Comparison of ENCODE assay signal across 9 cellular contexts in the genomic region with DNA sequence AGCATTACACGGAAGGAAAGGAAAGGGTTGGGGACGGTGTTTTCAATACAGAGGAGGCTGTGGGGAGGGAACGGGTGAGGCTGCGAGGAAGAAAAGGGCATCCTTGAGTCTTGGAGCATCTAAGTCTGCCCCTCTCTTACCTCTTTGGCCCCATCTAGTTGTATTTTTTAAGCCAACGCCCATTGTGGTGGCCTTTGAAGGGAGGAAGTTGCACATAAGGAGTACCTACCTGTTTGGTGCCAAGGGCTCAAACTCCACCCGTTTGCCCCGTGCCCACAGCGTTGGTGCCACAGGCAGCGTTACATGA.
DNase-seq lines count a peak whose midpoint lies in the region; ATAC-seq and TF ChIP-seq lines count a peak whose summit lies in the region.
"Had no signal": no experiment of that assay in that cellular context is flagged by ENCODE, and none has a peak within 500 bp of the region (broad histone marks: within the 10 kb centered on the region; RNA-seq: fewer than 3 reads in every experiment).

No MANE protein-coding gene starts in this region.

- ATAC-seq in CD4-positive, CD25-positive, alpha-beta regulatory T cell (ENCODE audit: low read depth in 2 of 2), result peak; percentile 72 to 80
- ATAC-seq in effector memory CD8-positive, alpha-beta T cell (replicated peaks), result peak; percentile 10
- no peak for ATAC-seq in GM18868 (IDR thresholded peaks at IDR 0.05; ENCODE audit: unreplicated experiment)
- no peak for ATAC-seq in GM19328 (IDR thresholded peaks at IDR 0.05; ENCODE audit: unreplicated experiment)

- H2BK12ac ChIP-seq in neuronal stem cell (ENCODE audit: low read length), result no peak overlapping the region

- peak overlapping the region; percentile 57 to 88 (median 84) for H3K27ac Mint-ChIP-seq in CD4-positive, CD25-positive, alpha-beta regulatory T cell
- H3K27ac Mint-ChIP-seq in effector memory CD8-positive, alpha-beta T cell, result no peak overlapping the region

- H3K14ac ChIP-seq in neuronal stem cell (ENCODE audit: low read length), result no peak overlapping the region

- no peak for TF ChIP-seq CTCF in LNCaP clone FGC (IDR thresholded peaks at IDR 0.05; ENCODE audit: control insufficient read depth, extremely low read depth, insufficient read depth)

- H3K4me3 ChIP-seq in CD4-positive, CD25-positive, alpha-beta regulatory T cell (ENCODE audit: low read depth, low read length), result peak overlapping the region; percentile 63
- H3K4me3 ChIP-seq in LNCaP clone FGC (ENCODE audit: low read depth, low read length) (peak overlapping the region; percentile 44), neuronal stem cell (ENCODE audit: low read length in 2 of 2) (peak overlapping the region in 1 of 2 donors; percentile 50)
- H3K4me3 ChIP-seq: lung had no signal

- peaks cover 0 to 2% (median 0%) of the 10 kb centered on the region in 7 donors for H3K9me3 Mint-ChIP-seq in CD4-positive, CD25-positive, alpha-beta regulatory T cell
- no peaks in the 10 kb centered on the region for H3K9me3 Mint-ChIP-seq in effector memory CD8-positive, alpha-beta T cell

- peaks cover 6% of the 10 kb centered on the region for H3K27me3 ChIP-seq in CD4-positive, CD25-positive, alpha-beta regulatory T cell (ENCODE audit: control insufficient read depth, insufficient read depth, low read length)
- H3K27me3 ChIP-seq in neuronal stem cell (ENCODE audit: control insufficient read depth in 3 of 3, insufficient read depth in 3 of 3, low read depth in 1 of 3, low read length in 3 of 3), result peaks cover 5 to 42% (median 15%) of the 10 kb centered on the region in 3 experiments

- no CpG with 5 or more reads among the region's 9 CpGs for WGBS in neuronal stem cell (ENCODE audit: extremely low coverage in 2 of 2, insufficient read length in 2 of 2, insufficient replicate concordance in 1 of 2), 2 donors

- H4K8ac ChIP-seq in neuronal stem cell (ENCODE audit: low read depth, low read length), result no peak overlapping the region

- DNase-seq in CD4-positive, CD25-positive, alpha-beta regulatory T cell, result peak in 2 of 3 donors; percentile 63 to 84
- DNase-seq in LNCaP clone FGC (ENCODE audit: low read depth) (no peak), neuronal stem cell (ENCODE audit: low spot score) (no peak), OCI-M2 (lab: John Stamatoyannopoulos, UW; ENCODE audit: unreplicated experiment) (no peak), Kasumi-1 (lab: John Stamatoyannopoulos, UW) (no peak)
- no peak for DNase-seq in effector memory CD8-positive, alpha-beta T cell

- no peak overlapping the region for H3K18ac ChIP-seq in neuronal stem cell (ENCODE audit: low read length)

- no peak overlapping the region for H3K9ac ChIP-seq in neuronal stem cell (ENCODE audit: low read depth, low read length, poor library complexity)

- H2AFZ ChIP-seq in neuronal stem cell (ENCODE audit: low read length), result peak overlapping the region; percentile 93

- H2AK5ac ChIP-seq in neuronal stem cell (ENCODE audit: low read depth, low read length), result no peak overlapping the region

- H4K91ac ChIP-seq in neuronal stem cell (ENCODE audit: low read depth, low read length, poor library complexity), result no peak overlapping the region

- H3K4me2 ChIP-seq in neuronal stem cell (ENCODE audit: insufficient read depth, low read length, poor library complexity, severe bottlenecking), result peak overlapping the region; percentile 96

- no peaks in the 10 kb centered on the region for H3K79me1 ChIP-seq in neuronal stem cell (ENCODE audit: low read depth, low read length)

- H3K36me3 Mint-ChIP-seq in CD4-positive, CD25-positive, alpha-beta regulatory T cell, result peaks cover 6% of the 10 kb centered on the region
- no peaks in the 10 kb centered on the region for H3K36me3 Mint-ChIP-seq in effector memory CD8-positive, alpha-beta T cell (ENCODE audit: insufficient read depth)

- H3K9me3 ChIP-seq in CD4-positive, CD25-positive, alpha-beta regulatory T cell (ENCODE audit: control insufficient read depth in 2 of 2, low read length in 2 of 2), result no peaks in the 10 kb centered on the region
- H3K9me3 ChIP-seq in neuronal stem cell (replicated peaks in 1 of 2; ENCODE audit: control insufficient read depth in 2 of 2, insufficient read depth in 1 of 2, low read depth in 1 of 2, low read length in 2 of 2), result peaks cover 0 to 2% of the 10 kb centered on the region in 2 donors

- no peak overlapping the region for H3K4ac ChIP-seq in neuronal stem cell (ENCODE audit: low read length)

- H3K36me3 ChIP-seq in CD4-positive, CD25-positive, alpha-beta regulatory T cell (ENCODE audit: control insufficient read depth, insufficient read depth, low read length), result no peaks in the 10 kb centered on the region
- H3K36me3 ChIP-seq in neuronal stem cell (replicated peaks in 1 of 2; ENCODE audit: control insufficient read depth in 2 of 2, insufficient read depth in 2 of 2, low read length in 2 of 2), result no peaks in the 10 kb centered on the region

- peak overlapping the region; percentile 10 for H3K23ac ChIP-seq in neuronal stem cell (ENCODE audit: low read depth, low read length, poor library complexity)

- no peak overlapping the region for H2BK15ac ChIP-seq in neuronal stem cell (ENCODE audit: low read length)

- H2BK5ac ChIP-seq in neuronal stem cell (ENCODE audit: low read length), result no peak overlapping the region

- peaks cover 21% of the 10 kb centered on the region for H3K4me1 ChIP-seq in CD4-positive, CD25-positive, alpha-beta regulatory T cell (ENCODE audit: control insufficient read depth, insufficient read depth, low read length, poor library complexity, severe bottlenecking)
- H3K4me1 ChIP-seq in neuronal stem cell (ENCODE audit: control insufficient read depth in 2 of 2, insufficient read depth in 1 of 2, low read depth in 1 of 2, low read length in 2 of 2), result peaks cover 16 to 26% of the 10 kb centered on the region in 2 donors

- peaks cover 27% of the 10 kb centered on the region for H3K27me3 Mint-ChIP-seq in CD4-positive, CD25-positive, alpha-beta regulatory T cell
- H3K27me3 Mint-ChIP-seq in effector memory CD8-positive, alpha-beta T cell, result peaks cover 61 to 88% of the 10 kb centered on the region in 2 donors

- no peak overlapping the region for H2BK120ac ChIP-seq in neuronal stem cell (ENCODE audit: low read depth, low read length)

- no peak overlapping the region for H3K27ac ChIP-seq in CD4-positive, CD25-positive, alpha-beta regulatory T cell (ENCODE audit: insufficient read depth, low read length, poor library complexity, severe bottlenecking)
- no peak overlapping the region for H3K27ac ChIP-seq in neuronal stem cell (replicated peaks; ENCODE audit: low read length)

- H3K4me1 Mint-ChIP-seq in CD4-positive, CD25-positive, alpha-beta regulatory T cell, result peaks cover 9 to 60% (median 24%) of the 10 kb centered on the region in 4 donors
- peaks cover 5 to 10% of the 10 kb centered on the region in 2 donors for H3K4me1 Mint-ChIP-seq in effector memory CD8-positive, alpha-beta T cell (ENCODE audit: low read depth in 2 of 2)

- peak overlapping the region; percentile 81 to 93 (median 84) for H3K4me3 Mint-ChIP-seq in CD4-positive, CD25-positive, alpha-beta regulatory T cell
- peak overlapping the region; percentile 22 to 47 for H3K4me3 Mint-ChIP-seq in effector memory CD8-positive, alpha-beta T cell

Comparison
In these comparisons a context has a peak if more than half of its experiments do, and no peak if none do; other contexts are left out.
1. ATAC-seq: peak in CD4-positive, CD25-positive, alpha-beta regulatory T cell (2 of 2) and effector memory CD8-positive, alpha-beta T cell (single experiment); none in GM18868 (single experiment) and GM19328 (single experiment).
2. DNase-seq: peak in CD4-positive, CD25-positive, alpha-beta regulatory T cell (2 of 3); none in LNCaP clone FGC (single experiment), effector memory CD8-positive, alpha-beta T cell (0 of 3), neuronal stem cell (single experiment), OCI-M2 (single experiment) and Kasumi-1 (0 of 2).
3. H3K27ac Mint-ChIP-seq: peak in CD4-positive, CD25-positive, alpha-beta regulatory T cell (3 of 3); none in effector memory CD8-positive, alpha-beta T cell (0 of 2).